ENCODE assay signal across 26 cellular contexts in the genomic region with DNA sequence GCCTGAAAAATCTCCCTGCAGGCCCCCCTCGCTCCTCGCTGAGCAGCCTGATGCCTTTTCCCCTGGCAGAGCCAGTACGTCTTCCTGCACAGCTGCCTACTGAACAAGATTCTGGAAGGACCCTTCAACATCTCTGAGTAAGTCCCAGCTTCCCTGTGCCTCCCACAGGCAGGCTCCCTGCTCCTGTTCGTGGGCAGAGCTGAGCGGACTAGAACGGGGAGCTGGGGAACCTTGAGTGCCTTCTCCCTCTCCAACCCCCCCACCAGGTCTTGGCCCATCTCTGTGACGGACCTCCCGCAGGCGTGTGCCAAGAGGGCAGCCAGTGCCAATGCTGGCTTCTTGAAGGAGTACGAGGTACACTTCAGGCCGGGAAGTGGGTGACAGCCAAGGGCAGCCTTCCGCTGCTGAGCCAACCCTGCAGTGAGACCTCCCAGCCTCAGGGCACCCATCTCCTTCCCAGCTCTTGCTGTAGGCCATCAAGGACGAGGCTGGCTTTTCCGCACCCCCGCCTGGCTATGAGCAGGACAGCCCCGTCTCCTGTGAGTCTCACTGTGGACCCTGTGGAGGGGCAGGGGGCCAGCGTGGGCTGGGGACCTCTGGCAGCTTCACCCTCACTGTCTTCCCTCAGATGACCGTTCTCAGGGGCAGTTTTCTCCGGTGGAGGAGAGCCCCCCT.
"Had no signal": no experiment of that assay in that cellular context is flagged by ENCODE, and none has a peak within 500 bp of the region (broad histone marks: within the 10 kb centered on the region; RNA-seq: fewer than 3 reads in every experiment).

No MANE protein-coding gene starts in this region.

- DNase-seq: heart left ventricle; islet precursor cell; kidney glomerular epithelial cell; left cardiac atrium; lower lobe of right lung; mammary epithelial cell; mesenchymal stem cell; naive thymus-derived CD8-positive, alpha-beta T cell; pancreas; psoas muscle; right lobe of liver; stimulated activated CD4-positive, alpha-beta T cell treated with anti-CD3 and anti-CD28 coated beads, Interleukin-1b, Interleukin-23, amount 100 ng/mL, for 48 hours; stimulated activated CD4-positive, alpha-beta T cell treated with anti-CD3 and anti-CD28 coated beads, Interleukin-2, amount 100 ng/mL, for 48 hours; stimulated activated CD4-positive, alpha-beta T cell treated with anti-CD3 and anti-CD28 coated beads, Interleukin-4, amount 100 ng/mL, for 4 hours; stimulated activated naive B cell treated with anti-CD40 and anti-IgM and Interleukin-4, amounts not matched to agents 10 μg/mL and 1 μg/mL and 100 μg/mL, for 72 hours; stimulated activated naive CD8-positive, alpha-beta T cell treated with anti-CD3 and anti-CD28 coated beads, Interleukin-15, Interleukin-2, amounts not matched to agents 100 U/mL and 50 U/mL, for 24 hours; stomach; testis; uterus had no signal

- H3K36me3 ChIP-seq: heart left ventricle, lower lobe of right lung, pancreas, right lobe of liver, stomach, tibial nerve, uterus had no signal

- H3K9me3 Mint-ChIP-seq: neural crest cell had no signal

- H3K27ac ChIP-seq: heart left ventricle, hepatocyte, lower lobe of right lung, pancreas, psoas muscle, right lobe of liver, stomach, testis, tibial nerve, uterus had no signal

- H3K27me3 ChIP-seq: hepatocyte, pancreas, right lobe of liver, testis, uterus had no signal

- ATAC-seq: heart left ventricle; left cardiac atrium; left lobe of liver; lower lobe of right lung; naive thymus-derived CD8-positive, alpha-beta T cell; pancreas; psoas muscle; right lobe of liver; stimulated activated naive B cell treated with anti-CD40 and anti-IgM and Interleukin-4, amounts not matched to agents 10 μg/mL and 1 μg/mL and 100 μg/mL, for 72 hours; stimulated activated naive CD8-positive, alpha-beta T cell treated with anti-CD3 and anti-CD28 coated beads, Interleukin-15, Interleukin-2, amounts not matched to agents 100 U/mL and 50 U/mL, for 24 hours had no signal

- H3K4me3 ChIP-seq: heart left ventricle, hepatocyte, lower lobe of right lung, pancreas, psoas muscle, right lobe of liver, smooth muscle cell, stomach, testis, tibial nerve, uterus had no signal

- H3K27ac Mint-ChIP-seq: nephron; stimulated activated naive B cell treated with anti-CD40 and anti-IgM and Interleukin-4, amounts not matched to agents 10 μg/mL and 1 μg/mL and 100 μg/mL, for 72 hours; type B pancreatic cell had no signal

- H3K4me3 Mint-ChIP-seq: naive thymus-derived CD8-positive, alpha-beta T cell; nephron; neural crest cell; stimulated activated naive B cell treated with anti-CD40 and anti-IgM and Interleukin-4, amounts not matched to agents 10 μg/mL and 1 μg/mL and 100 μg/mL, for 72 hours; type B pancreatic cell had no signal

- H3K9me3 ChIP-seq: heart left ventricle, lower lobe of right lung, pancreas, psoas muscle, right lobe of liver, stomach, testis, tibial nerve, uterus had no signal

- FAIRE-seq: pancreas had no signal

- H3K36me3 Mint-ChIP-seq: type B pancreatic cell had no signal

- H3K4me1 ChIP-seq: psoas muscle, uterus had no signal
